Comparison of ENCODE assay signal across 8 cellular contexts in the genomic region with DNA sequence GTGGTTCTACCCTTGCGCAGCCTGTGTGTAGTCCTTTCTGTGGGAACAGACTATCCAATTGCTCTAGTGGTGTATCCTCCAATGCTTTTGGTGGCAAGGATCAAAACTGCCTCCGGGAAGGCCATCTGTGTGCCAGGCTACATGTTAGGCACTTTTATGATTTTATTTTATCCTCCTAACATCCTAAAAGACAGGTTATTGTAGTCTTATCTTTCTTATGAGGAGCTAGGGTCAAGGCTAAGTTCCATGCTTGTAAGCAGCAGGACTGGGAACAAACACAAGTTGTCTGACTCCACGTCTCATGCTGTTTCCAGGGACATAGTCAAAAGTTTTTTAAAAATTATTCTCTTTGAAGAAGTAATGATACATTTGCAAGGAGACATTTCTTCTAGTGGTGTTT.
"Had no signal": no experiment of that assay in that cellular context is flagged by ENCODE, and none has a peak within 500 bp of the region (broad histone marks: within the 10 kb centered on the region; RNA-seq: fewer than 3 reads in every experiment).

No MANE protein-coding gene starts in this region.

- DNase-seq: GDM1, GF-D8 had no signal

- FAIRE-seq: G401.6, GM12878, GM12891, GM12892, GM18507, GM19239 had no signal

- H3K4me3 ChIP-seq: GM12878 had no signal

- ATAC-seq: GM12878 had no signal
